ENCODE assay signal across 8 cellular contexts in the genomic region with DNA sequence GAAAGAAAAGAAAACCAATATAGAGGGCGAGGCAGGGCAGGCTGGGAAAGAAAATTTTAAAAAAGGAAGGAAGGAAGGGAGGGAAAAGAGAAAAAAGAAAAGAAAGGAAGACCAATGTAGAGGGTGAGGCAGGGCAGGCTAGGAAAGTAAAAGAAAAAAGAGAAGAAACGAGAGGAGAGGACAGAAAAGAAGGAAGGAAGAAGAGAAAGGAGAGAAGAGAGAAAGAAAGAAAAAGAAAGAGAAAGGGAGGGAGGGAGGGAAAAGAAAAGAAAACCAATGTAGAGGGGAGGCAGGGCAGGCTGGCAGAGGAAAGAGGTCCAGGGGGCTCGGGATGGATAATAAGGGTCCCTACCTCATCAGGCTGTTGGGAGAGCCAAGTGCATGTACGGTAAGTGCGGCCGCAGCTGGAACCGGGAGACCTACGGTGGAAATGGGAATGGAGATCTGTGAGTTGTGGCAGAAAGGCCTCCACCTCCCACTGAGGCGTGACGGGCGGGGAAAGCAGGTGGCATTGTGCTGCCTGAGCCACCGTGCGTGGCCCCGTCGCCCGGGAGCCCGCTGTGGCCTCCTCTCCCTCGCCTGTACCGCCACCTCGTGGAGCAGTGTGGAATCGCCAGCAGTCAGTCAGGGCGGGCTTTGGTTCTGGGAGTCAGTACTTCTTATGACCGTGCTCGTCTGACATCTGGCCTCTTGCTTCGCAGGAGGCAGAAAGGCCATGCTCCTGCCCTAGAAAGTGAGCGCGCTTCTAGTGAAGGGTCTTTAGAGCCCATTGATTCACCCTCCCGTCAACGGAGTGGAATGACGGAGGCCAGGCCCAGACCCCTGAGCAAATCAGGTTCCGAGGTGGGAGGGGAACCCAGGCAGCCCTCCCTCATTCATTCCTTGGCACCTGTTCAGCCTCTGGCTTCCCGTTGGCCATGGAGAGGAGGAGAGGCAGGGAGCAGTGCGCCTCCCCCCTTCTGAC. TPM values are rescaled to one million over a fixed set of nuclear protein-coding genes. Genes with fewer than 3 reads are reported as not detected.
DNase-seq lines count a peak whose midpoint lies in the region; ATAC-seq and TF ChIP-seq lines count a peak whose summit lies in the region.

No MANE protein-coding gene starts in this region.

- peak; percentile 100 for TF ChIP-seq CTCF in lower lobe of right lung (IDR thresholded peaks at IDR 0.05)

- H3K36me3 ChIP-seq in lower lobe of right lung: no peaks in the 10 kb centered on the region

- H3K27ac ChIP-seq in lower lobe of right lung: no peak overlapping the region

- H3K4me3 ChIP-seq in lower lobe of right lung: no peak overlapping the region

- peaks cover 9% of the 10 kb centered on the region for H3K4me1 ChIP-seq in lower lobe of right lung

- peaks cover 26% of the 10 kb centered on the region for H3K27me3 ChIP-seq in lower lobe of right lung (ENCODE audit: low read depth)

- intact Hi-C loops in lower lobe of right lung (cut with DNase I): loop anchor here (5.0 kb wide), 1 partner anchor 87 kb away; no protein-coding TSS in a partner anchor

- DNase-seq in CD1c-positive myeloid dendritic cell (ENCODE audit: extremely low spot score) (peak; percentile 93), NCI-H774 (lab: John Stamatoyannopoulos, UW) (peak; percentile 89), dermis microvascular lymphatic vessel endothelial cell (ENCODE audit: low read depth in 2 of 2) (peak; percentile 47 to 71), lower lobe of right lung (peak; percentile 88)
- DNase-seq in activated CD4-positive, alpha-beta T cell treated with anti-CD3 and anti-CD28 coated beads, Interleukin-2, amount 50 U/mL, for 24 hours (ENCODE audit: low read depth in 1 of 2, low spot score in 1 of 2): peak; percentile 88 to 96
- peak; percentile 84 to 90 (median 86) for DNase-seq in stimulated activated CD4-positive, alpha-beta T cell treated with anti-CD3 and anti-CD28 coated beads, TNF-alpha, amount 100 ng/mL, for 48 hours (ENCODE audit: low read depth in 3 of 3)

- H3K9me3 ChIP-seq in lower lobe of right lung: no peaks in the 10 kb centered on the region

- ATAC-seq in GM19397 (IDR thresholded peaks at IDR 0.05; ENCODE audit: unreplicated experiment) (peak; percentile 86), HG03565 (IDR thresholded peaks at IDR 0.05; ENCODE audit: unreplicated experiment) (peak; percentile 75), lower lobe of right lung (peak; percentile 98)

RNA-seq across cellular contexts. Expression of a gene that starts 10.4 kb away (rescaled TPM):
- 106 and 132 TPM in 2 replicates for total RNA-seq in dermis microvascular lymphatic vessel endothelial cell
- total RNA-seq in lower lobe of right lung: 57.5 TPM

RNA-seq across cellular contexts. Expression of a gene that starts 23.1 kb away (rescaled TPM):
- not detected in 2 replicates for total RNA-seq in dermis microvascular lymphatic vessel endothelial cell
- not detected for total RNA-seq in lower lobe of right lung

RNA-seq across cellular contexts. Expression of a gene that starts 33.2 kb away (rescaled TPM):
- 29.4 and 33.6 TPM in 2 replicates for total RNA-seq in dermis microvascular lymphatic vessel endothelial cell
- 38.6 TPM for total RNA-seq in lower lobe of right lung

RNA-seq across cellular contexts. Expression of a gene that starts 40.3 kb away (rescaled TPM):
- total RNA-seq in dermis microvascular lymphatic vessel endothelial cell (37.5 and 46.4 TPM in 2 replicates), lower lobe of right lung (102 TPM)

RNA-seq across cellular contexts. Expression of a gene that starts 50.7 kb away (rescaled TPM):
- 22.2 and 24.7 TPM in 2 replicates for total RNA-seq in dermis microvascular lymphatic vessel endothelial cell
- 7.9 TPM for total RNA-seq in lower lobe of right lung
